ENCODE assay signal across 19 cellular contexts in the genomic region with DNA sequence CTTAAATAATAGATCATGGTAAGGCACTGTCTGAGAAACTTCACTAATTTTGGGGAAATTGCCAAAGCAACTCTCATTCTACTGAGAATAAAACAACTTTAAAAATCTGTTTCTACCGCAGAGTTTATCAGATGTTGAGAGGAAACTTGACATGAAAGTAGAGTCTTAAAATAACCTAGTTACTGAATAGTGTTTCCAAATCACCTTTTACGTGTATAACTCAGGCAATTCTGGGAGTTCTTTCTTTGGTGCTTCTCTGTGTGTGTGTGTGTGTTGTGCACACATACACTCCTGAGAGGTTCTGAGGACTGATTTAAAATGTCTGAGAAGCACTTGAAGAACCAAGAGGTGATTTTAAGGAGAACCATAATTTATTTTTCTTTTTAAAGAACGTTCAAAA.
"Had no signal": no experiment of that assay in that cellular context is flagged by ENCODE, and none has a peak within 500 bp of the region (broad histone marks: within the 10 kb centered on the region; RNA-seq: fewer than 3 reads in every experiment).

No MANE protein-coding gene starts in this region.

- H3K4me1 Mint-ChIP-seq: neural crest cell had no signal

- H3K27ac Mint-ChIP-seq: natural killer cell; stimulated activated effector memory CD8-positive, alpha-beta T cell treated with anti-CD3 and anti-CD28 coated beads, Interleukin-12 subunit alpha, Interleukin-12 subunit beta, amount 100 ng/mL, for 72 hours had no signal

- H3K4me3 Mint-ChIP-seq: natural killer cell; neural crest cell; stimulated activated effector memory CD8-positive, alpha-beta T cell treated with anti-CD3 and anti-CD28 coated beads, Interleukin-12 subunit alpha, Interleukin-12 subunit beta, amount 100 ng/mL, for 72 hours had no signal

- H3K9me3 Mint-ChIP-seq: natural killer cell; neural crest cell; stimulated activated effector memory CD8-positive, alpha-beta T cell treated with anti-CD3 and anti-CD28 coated beads, Interleukin-12 subunit alpha, Interleukin-12 subunit beta, amount 100 ng/mL, for 72 hours had no signal

- ATAC-seq: heart left ventricle; left colon; natural killer cell; right cardiac atrium; stimulated activated effector memory CD8-positive, alpha-beta T cell treated with anti-CD3 and anti-CD28 coated beads, Interleukin-12 subunit alpha, Interleukin-12 subunit beta, amount 100 ng/mL, for 72 hours; stimulated activated naive CD8-positive, alpha-beta T cell treated with anti-CD3 and anti-CD28 coated beads, Interleukin-15, Interleukin-2, amounts not matched to agents 100 U/mL and 50 U/mL, for 24 hours had no signal

- DNase-seq: effector CD4-positive, alpha-beta T cell; foreskin melanocyte; heart left ventricle; hippocampal formation; left colon; natural killer cell; posterior cingulate gyrus; right cardiac atrium; stimulated activated CD4-positive, alpha-beta T cell treated with anti-CD3 and anti-CD28 coated beads, Interleukin-2, amount 100 ng/mL, for 48 hours; stimulated activated CD8-positive, alpha-beta memory T cell treated with anti-CD3 and anti-CD28 coated beads, Interleukin-4, amount 100 ng/mL, for 48 hours; stimulated activated naive CD8-positive, alpha-beta T cell treated with anti-CD3 and anti-CD28 coated beads, Interleukin-15, Interleukin-2, amounts not matched to agents 100 U/mL and 50 U/mL, for 24 hours; tibial artery; upper lobe of left lung; uterus had no signal

- H3K27me3 ChIP-seq: upper lobe of left lung had no signal

- H3K4me3 ChIP-seq: coronary artery, heart left ventricle, smooth muscle cell, suprapubic skin, tibial artery, upper lobe of left lung, uterus had no signal

- H3K36me3 ChIP-seq: heart left ventricle, suprapubic skin, tibial artery, upper lobe of left lung, uterus had no signal

- H3K36me3 Mint-ChIP-seq: natural killer cell; stimulated activated effector memory CD8-positive, alpha-beta T cell treated with anti-CD3 and anti-CD28 coated beads, Interleukin-12 subunit alpha, Interleukin-12 subunit beta, amount 100 ng/mL, for 72 hours had no signal

- H3K4me1 ChIP-seq: heart left ventricle, suprapubic skin, tibial artery, upper lobe of left lung, uterus had no signal

- H3K27ac ChIP-seq: coronary artery, heart left ventricle, suprapubic skin, tibial artery, upper lobe of left lung, uterus had no signal

- H3K9me3 ChIP-seq: heart left ventricle, suprapubic skin, tibial artery, upper lobe of left lung, uterus had no signal

- H3K4me2 ChIP-seq: smooth muscle cell had no signal
